Comparison of ENCODE assay signal across 10 cellular contexts in the genomic region with DNA sequence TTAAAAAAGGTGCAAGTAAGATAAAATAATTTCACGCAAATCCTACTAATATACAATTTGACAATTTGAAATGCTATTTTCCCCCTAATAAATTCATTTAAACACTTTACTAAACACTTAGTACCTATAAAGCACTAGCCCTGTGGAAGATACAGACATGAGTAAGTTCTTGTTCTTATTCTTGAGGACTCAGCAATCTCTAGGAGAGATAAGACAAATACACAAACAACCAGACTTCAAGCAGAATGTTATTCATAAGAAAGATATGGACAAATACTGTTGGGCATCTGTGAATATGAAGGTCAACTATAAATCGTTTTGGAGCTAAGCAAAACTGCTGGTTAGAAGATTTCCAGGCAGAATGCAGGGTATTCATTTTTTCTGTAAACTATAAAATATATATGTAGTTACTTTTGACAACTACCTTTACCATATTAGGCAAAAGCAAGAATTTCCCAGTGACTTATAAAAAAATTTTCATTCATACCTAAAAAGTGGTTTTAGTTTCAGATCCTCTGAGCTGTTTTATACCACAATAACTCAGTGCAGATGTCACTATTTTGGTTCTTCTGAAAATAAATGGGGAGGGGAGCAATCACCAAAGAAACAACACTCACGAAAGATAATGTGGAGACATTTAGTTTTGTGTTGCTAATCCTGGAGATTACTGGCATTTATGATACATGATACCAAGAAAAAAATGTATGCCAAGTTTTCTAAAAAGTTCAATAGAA. TPM values are rescaled to one million over a fixed set of nuclear protein-coding genes. Genes with fewer than 3 reads are reported as not detected.
A peak's percentile ranks its signal among the peaks of the same experiment; 100 is the strongest.
DNase-seq lines count a peak whose midpoint lies in the region; ATAC-seq lines count a peak whose summit lies in the region.
"Had no signal": no experiment of that assay in that cellular context is flagged by ENCODE, and none has a peak within 500 bp of the region (broad histone marks: within the 10 kb centered on the region; RNA-seq: fewer than 3 reads in every experiment).

No MANE protein-coding gene starts in this region.

- peak; percentile 11 for DNase-seq in mesenchymal stem cell
- no peak for DNase-seq in T1000 (lab: John Stamatoyannopoulos, UW)
- no peak for DNase-seq in AG08395 (ENCODE audit: low spot score)
- no peak for DNase-seq in stimulated activated CD4-positive, alpha-beta T cell treated with anti-CD3 and anti-CD28 coated beads, Interleukin-1b, Interleukin-23, amount 100 ng/mL, for 48 hours
- DNase-seq: activated CD8-positive, alpha-beta T cell treated with anti-CD3 and anti-CD28 coated beads for 36 hours; NCI-H1417 treated with DMSO at 0.1 percent for 48 hours had no signal

- no peaks in the 10 kb centered on the region for H3K27me3 ChIP-seq in mesenchymal stem cell (ENCODE audit: control insufficient read depth in 1 of 2, insufficient read depth in 1 of 2, low read length in 2 of 2)
- H3K27me3 ChIP-seq: right atrium auricular region had no signal

- no peaks in the 10 kb centered on the region for H3K9me3 ChIP-seq in mesenchymal stem cell (ENCODE audit: control insufficient read depth, low read length)
- H3K9me3 ChIP-seq: right atrium auricular region had no signal

- H3K18ac ChIP-seq in mesenchymal stem cell (ENCODE audit: low read depth in 1 of 2, low read length in 2 of 2), result no peak overlapping the region

- no peak overlapping the region for H2BK5ac ChIP-seq in mesenchymal stem cell (ENCODE audit: low read depth, low read length, poor library complexity, severe bottlenecking)

- no peak overlapping the region for H3K14ac ChIP-seq in mesenchymal stem cell (ENCODE audit: low read length in 2 of 2)

- peak; percentile 39 for ATAC-seq in GM18858 (IDR thresholded peaks at IDR 0.05; ENCODE audit: unreplicated experiment)
- peak; percentile 40 for ATAC-seq in GM21529 (IDR thresholded peaks at IDR 0.05; ENCODE audit: unreplicated experiment)
- ATAC-seq in HG03469 (IDR thresholded peaks at IDR 0.05; ENCODE audit: unreplicated experiment), result peak; percentile 43
- ATAC-seq: activated CD8-positive, alpha-beta T cell treated with anti-CD3 and anti-CD28 coated beads for 36 hours had no signal

- WGBS in mesenchymal stem cell, result 90% methylated on average over 2 of the region's 3 CpGs

- H2BK15ac ChIP-seq in mesenchymal stem cell (ENCODE audit: low read depth, poor library complexity, severe bottlenecking), result no peak overlapping the region

- H2BK120ac ChIP-seq in mesenchymal stem cell (ENCODE audit: low read depth, low read length), result no peak overlapping the region

- H3K23ac ChIP-seq in mesenchymal stem cell (ENCODE audit: low read length in 2 of 2), result no peak overlapping the region

- peaks cover 35% of the 10 kb centered on the region for H3K79me1 ChIP-seq in mesenchymal stem cell (replicated peaks; ENCODE audit: low read length, poor library complexity, severe bottlenecking)

- no peak overlapping the region for H3K4ac ChIP-seq in mesenchymal stem cell (ENCODE audit: low read depth in 1 of 2, low read length in 2 of 2)

- H2AFZ ChIP-seq in mesenchymal stem cell (ENCODE audit: low read depth, low read length), result no peak overlapping the region

- H3K9ac ChIP-seq in mesenchymal stem cell (ENCODE audit: low read length), result no peak overlapping the region

- no peak overlapping the region for H3K27ac ChIP-seq in mesenchymal stem cell (ENCODE audit: low read length, poor library complexity, severe bottlenecking)
- H3K27ac ChIP-seq: right atrium auricular region had no signal

- H4K91ac ChIP-seq in mesenchymal stem cell (ENCODE audit: low read length), result no peak overlapping the region

- H3K36me3 ChIP-seq in mesenchymal stem cell (ENCODE audit: control insufficient read depth in 1 of 2, insufficient read depth in 2 of 2, low read depth in 1 of 2, low read length in 2 of 2), result peaks cover 0 to 2% of the 10 kb centered on the region in 2 experiments
- H3K36me3 ChIP-seq: right atrium auricular region had no signal

- no peak overlapping the region for H2BK12ac ChIP-seq in mesenchymal stem cell (ENCODE audit: low read length in 2 of 2)

- H2AK5ac ChIP-seq in mesenchymal stem cell (ENCODE audit: low read length, severe bottlenecking), result no peak overlapping the region

- H3K4me1 ChIP-seq in mesenchymal stem cell (ENCODE audit: control insufficient read depth, insufficient read depth, low read depth, low read length), result peaks cover 5% of the 10 kb centered on the region

- H4K8ac ChIP-seq in mesenchymal stem cell (ENCODE audit: low read length), result no peak overlapping the region

- H3K4me2 ChIP-seq in mesenchymal stem cell (ENCODE audit: low read length, poor library complexity, severe bottlenecking), result no peak overlapping the region

- H3K4me3 ChIP-seq in mesenchymal stem cell (ENCODE audit: insufficient read depth in 1 of 2, low read depth in 1 of 2, low read length in 2 of 2), result no peak overlapping the region
- H3K4me3 ChIP-seq: right atrium auricular region had no signal

RNA-seq across cellular contexts. Expression of a gene that starts 3.8 kb away (rescaled TPM):
- polyA plus RNA-seq in mesenchymal stem cell (2013, experiment 1 of 2), result 29.6 TPM
- polyA plus RNA-seq in mesenchymal stem cell (2013, experiment 2 of 2), result 29.9 TPM
